Comparison of ENCODE assay signal across 8 cellular contexts in the genomic region with DNA sequence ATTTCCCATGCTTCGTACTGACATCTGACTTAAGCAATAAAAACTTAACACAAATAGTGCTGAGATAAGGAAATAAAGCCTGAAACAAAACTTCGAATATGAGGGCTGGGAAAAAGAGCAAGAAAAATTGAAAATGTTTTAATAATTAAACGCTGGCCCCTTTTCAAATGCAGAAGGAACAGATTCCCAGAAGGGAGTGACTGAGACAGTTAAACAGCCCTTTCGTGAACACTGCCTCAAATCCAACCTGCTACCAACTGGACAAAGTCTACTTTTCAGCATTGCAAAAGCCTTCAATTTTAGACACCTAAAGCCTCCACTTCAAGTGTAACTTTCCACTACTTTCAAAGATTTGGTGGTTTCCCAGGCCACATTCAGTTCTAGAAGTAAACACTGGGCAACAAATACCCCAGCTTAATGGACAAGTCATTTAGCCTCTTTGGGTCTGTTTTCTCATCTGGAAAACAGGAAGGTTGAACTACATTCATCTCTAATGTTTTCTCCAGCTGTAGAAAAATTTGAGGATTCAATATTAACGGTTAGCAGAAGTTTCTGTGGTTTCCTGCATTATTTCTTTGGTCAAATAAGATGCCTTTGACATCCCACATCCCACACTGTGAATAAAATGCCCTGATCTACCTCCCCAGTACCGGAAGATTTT. TPM values are rescaled to one million over a fixed set of nuclear protein-coding genes. Genes with fewer than 3 reads are reported as not detected.
DNase-seq lines count a peak whose midpoint lies in the region; ATAC-seq and TF ChIP-seq lines count a peak whose summit lies in the region.

No MANE protein-coding gene starts in this region.

- peaks cover 22 to 44% (median 32%) of the 10 kb centered on the region in 4 donors for H3K4me1 ChIP-seq in transverse colon

- TF ChIP-seq EP300 in transverse colon (IDR thresholded peaks at IDR 0.05; ENCODE audit: low read depth): no peak

- CTCF ChIA-PET in activated naive CD4-positive, alpha-beta T cell treated with anti-CD3 and anti-CD28 coated beads for 36 hours (lab: Charles Lee): interaction anchor here (0.5 kb wide), 1 partner anchor 13 kb away, joined by 6 read pairs; no protein-coding TSS in a partner anchor

- no peaks in the 10 kb centered on the region for H3K9me3 Mint-ChIP-seq in activated naive CD4-positive, alpha-beta T cell treated with anti-CD3 and anti-CD28 coated beads for 36 hours
- no peaks in the 10 kb centered on the region for H3K9me3 Mint-ChIP-seq in immature natural killer cell

- ATAC-seq in T-helper 17 cell: peak; percentile 13

- no peaks in the 10 kb centered on the region for H3K9me3 ChIP-seq in T-helper 17 cell (ENCODE audit: control insufficient read depth, low read length, poor library complexity, severe bottlenecking)
- H3K9me3 ChIP-seq in transverse colon: no peaks in the 10 kb centered on the region

- in situ Hi-C loops in transverse colon (cut with MboI; ENCODE audit: low pct_ligation_motif_present in 1 of 4, low pct_unique_long_range_greater_than_20kb in 1 of 4, low sequenced_read_pairs in 3 of 4): no loop called here

- intact Hi-C loops in activated naive CD4-positive, alpha-beta T cell treated with anti-CD3 and anti-CD28 coated beads for 36 hours (cut with micrococcal nuclease): loop anchor here (1.0 to 5.0 kb wide), 3 partner anchors 12 to 161 kb away; a partner anchor contains a TSS
- intact Hi-C loops in transverse colon (cut with DNase I; ENCODE audit: low total_unique reads): no loop called here

- 22 to 23% methylated on average over 5 to 6 of the region's 6 CpGs for WGBS in transverse colon (ENCODE audit: low coverage in 1 of 2), 2 donors

- DNase-seq in activated naive CD4-positive, alpha-beta T cell treated with anti-CD3 and anti-CD28 coated beads for 36 hours: no peak
- no peak for DNase-seq in activated naive CD4-positive, alpha-beta T cell treated with anti-CD3 and anti-CD28 coated beads, Interleukin-2, amount 50 U/mL, for 16 hours
- DNase-seq in T-helper 17 cell: no peak
- peak; percentile 48 to 53 (median 51) for DNase-seq in immature natural killer cell
- no peak for DNase-seq in transverse colon
- DNase-seq in NCI-H2171 treated with DMSO at 0.1 percent for 48 hours (lab: John Stamatoyannopoulos, UW): no peak
- no peak for DNase-seq in NCI-H1694 treated with DMSO at 0.1 percent for 48 hours (lab: John Stamatoyannopoulos, UW)
- DNase-seq in stimulated activated naive CD4-positive, alpha-beta T cell (lab: John Stamatoyannopoulos, UW): no peak

- H3K27me3 ChIP-seq in transverse colon: no peaks in the 10 kb centered on the region

- H3K27me3 Mint-ChIP-seq in activated naive CD4-positive, alpha-beta T cell treated with anti-CD3 and anti-CD28 coated beads for 36 hours (ENCODE audit: low read depth): no peaks in the 10 kb centered on the region
- H3K27me3 Mint-ChIP-seq in T-helper 17 cell (no peaks in the 10 kb centered on the region), immature natural killer cell (ENCODE audit: low read depth in 3 of 3) (peaks cover 0 to 2% (median 0%) of the 10 kb centered on the region in 3 donors)

- peaks cover 67% of the 10 kb centered on the region for H3K4me1 Mint-ChIP-seq in activated naive CD4-positive, alpha-beta T cell treated with anti-CD3 and anti-CD28 coated beads for 36 hours (ENCODE audit: low read depth)
- H3K4me1 Mint-ChIP-seq in T-helper 17 cell: peaks cover 64% of the 10 kb centered on the region
- H3K4me1 Mint-ChIP-seq in immature natural killer cell: peaks cover 72 to 82% of the 10 kb centered on the region in 2 donors

- no peak for TF ChIP-seq POLR2A in transverse colon (IDR thresholded peaks at IDR 0.05)

- peak overlapping the region in 1 of 4 donors; percentile 0 for H3K4me3 ChIP-seq in transverse colon

- H3K27ac ChIP-seq in transverse colon: peak overlapping the region; percentile 67 to 77 (median 76)

- peak overlapping the region; percentile 81 for H3K27ac Mint-ChIP-seq in activated naive CD4-positive, alpha-beta T cell treated with anti-CD3 and anti-CD28 coated beads for 36 hours
- peak overlapping the region; percentile 90 for H3K27ac Mint-ChIP-seq in T-helper 17 cell
- peak overlapping the region; percentile 90 to 97 (median 96) for H3K27ac Mint-ChIP-seq in immature natural killer cell

- no peak for TF ChIP-seq CTCF in transverse colon (IDR thresholded peaks at IDR 0.05)

- no peaks in the 10 kb centered on the region for H3K36me3 ChIP-seq in transverse colon

- peaks cover 3% of the 10 kb centered on the region for H3K36me3 Mint-ChIP-seq in activated naive CD4-positive, alpha-beta T cell treated with anti-CD3 and anti-CD28 coated beads for 36 hours (ENCODE audit: low read depth)
- H3K36me3 Mint-ChIP-seq in T-helper 17 cell (ENCODE audit: low read depth): peaks cover 10% of the 10 kb centered on the region
- H3K36me3 Mint-ChIP-seq in immature natural killer cell: peaks cover 3 to 8% (median 6%) of the 10 kb centered on the region in 3 donors

- peak overlapping the region; percentile 32 for H3K4me3 Mint-ChIP-seq in activated naive CD4-positive, alpha-beta T cell treated with anti-CD3 and anti-CD28 coated beads for 36 hours
- H3K4me3 Mint-ChIP-seq in T-helper 17 cell (peak overlapping the region; percentile 84), immature natural killer cell (peak overlapping the region; percentile 68 to 85 (median 75))

RNA-seq across cellular contexts. Expression of a gene that starts 11.8 kb away (rescaled TPM):
- 10 to 100 TPM; 17.8 to 18.2 TPM for total RNA-seq in activated naive CD4-positive, alpha-beta T cell treated with anti-CD3 and anti-CD28 coated beads for 36 hours
- total RNA-seq in T-helper 17 cell (10 to 100 TPM; 71.0 to 72.1 TPM), transverse colon (10 to 100 TPM; 40.6 to 75.8 (median 50.7) TPM)
- 10 to 100 TPM; 24.0 to 45.4 (median 34.0) TPM for polyA plus RNA-seq in immature natural killer cell

Comparison
In these comparisons a context has a peak if more than half of its experiments do, and no peak if none do; other contexts are left out.
1. DNase-seq: peak in immature natural killer cell (3 of 3); none in activated naive CD4-positive, alpha-beta T cell treated with anti-CD3 and anti-CD28 coated beads for 36 hours (single experiment), activated naive CD4-positive, alpha-beta T cell treated with anti-CD3 and anti-CD28 coated beads, Interleukin-2, amount 50 U/mL, for 16 hours (single experiment), T-helper 17 cell (0 of 3), transverse colon (single experiment), NCI-H2171 treated with DMSO at 0.1 percent for 48 hours (single experiment), NCI-H1694 treated with DMSO at 0.1 percent for 48 hours (single experiment) and stimulated activated naive CD4-positive, alpha-beta T cell (0 of 6).
2. H3K4me3 Mint-ChIP-seq: peak in every context shown above with its lines; median percentile 84 in T-helper 17 cell; 75 in immature natural killer cell; 32 in activated naive CD4-positive, alpha-beta T cell treated with anti-CD3 and anti-CD28 coated beads for 36 hours.
3. Peak in every context shown above with its lines, with median percentiles within 50 percentile points of each other: H3K27ac Mint-ChIP-seq.